ENCODE assay signal across 1 cellular context in the genomic region with DNA sequence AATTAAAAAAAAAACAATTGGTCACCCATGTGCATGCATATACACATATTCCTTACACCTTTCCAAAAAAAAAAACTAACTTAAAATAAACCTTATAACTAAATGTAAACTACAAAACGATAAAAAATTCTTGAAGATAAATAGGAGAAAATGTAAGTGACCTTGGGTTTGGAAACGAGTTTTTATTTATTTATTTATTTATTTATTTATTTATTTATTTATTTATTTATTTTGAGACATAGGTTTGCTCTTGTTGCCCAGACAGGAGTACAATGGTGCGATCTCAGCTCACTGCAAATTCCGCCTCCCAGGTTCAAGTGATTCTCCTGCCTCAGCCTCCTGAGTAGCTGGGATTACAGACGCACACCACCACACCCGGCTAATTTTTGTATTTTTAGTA. TPM values are rescaled to one million over a fixed set of nuclear protein-coding genes. Genes with fewer than 3 reads are reported as not detected.
"Had no signal": no experiment of that assay in that cellular context is flagged by ENCODE, and none has a peak within 500 bp of the region (broad histone marks: within the 10 kb centered on the region; RNA-seq: fewer than 3 reads in every experiment).

No MANE protein-coding gene starts in this region.

RNA-seq across cellular contexts. Expression of gene PCLAF, which starts 35.0 kb away (rescaled TPM):
- total RNA-seq: esophagus muscularis mucosa had no signal
